In genomic region chr13:19634129-19634740, GRCh38 we compare ENCODE assay signal across 2 cellular contexts.
TF ChIP-seq lines count a peak whose summit lies in the region.

No MANE protein-coding gene starts in this region.

TF ChIP-seq in H1, 55 proteins besides CTCF, POLR2A, EP300 and RAD21:
- no peak for TF ChIP-seq ATF3 (IDR thresholded peaks at IDR 0.05; ENCODE audit: insufficient read depth, low read depth, low read length)
- TF ChIP-seq SIN3A (conservative IDR thresholded peaks at IDR 0.05 in 1 of 2, IDR thresholded peaks at IDR 0.05 in 1 of 2; ENCODE audit: low read depth in 1 of 2, low read length in 2 of 2), result 0 out of 4 replicates have a peak, but pooled peaks of 1 of the 2 experiments have one; percentile 46
- TF ChIP-seq HDAC6 (IDR thresholded peaks at IDR 0.05; ENCODE audit: low read depth, low read length), result no peak

TF ChIP-seq in GM12891, 5 proteins besides CTCF, POLR2A, EP300 and RAD21:
- no peak for TF ChIP-seq POU2F2 (IDR thresholded peaks at IDR 0.05; ENCODE audit: low read depth, low read length)
- TF ChIP-seq TAF1 (IDR thresholded peaks at IDR 0.05; ENCODE audit: low read depth, low read length), result no peak
- no peak for TF ChIP-seq POLR2AphosphoS5 (IDR thresholded peaks at IDR 0.05; ENCODE audit: low read depth, low read length)
- TF ChIP-seq SPI1 (IDR thresholded peaks at IDR 0.05; ENCODE audit: low read depth, low read length), result no peak
- no peak for TF ChIP-seq PAX5 (IDR thresholded peaks at IDR 0.05; ENCODE audit: insufficient read depth, low read length, severe bottlenecking)
